Comparison of ENCODE assay signal across 9 cellular contexts in the genomic region with DNA sequence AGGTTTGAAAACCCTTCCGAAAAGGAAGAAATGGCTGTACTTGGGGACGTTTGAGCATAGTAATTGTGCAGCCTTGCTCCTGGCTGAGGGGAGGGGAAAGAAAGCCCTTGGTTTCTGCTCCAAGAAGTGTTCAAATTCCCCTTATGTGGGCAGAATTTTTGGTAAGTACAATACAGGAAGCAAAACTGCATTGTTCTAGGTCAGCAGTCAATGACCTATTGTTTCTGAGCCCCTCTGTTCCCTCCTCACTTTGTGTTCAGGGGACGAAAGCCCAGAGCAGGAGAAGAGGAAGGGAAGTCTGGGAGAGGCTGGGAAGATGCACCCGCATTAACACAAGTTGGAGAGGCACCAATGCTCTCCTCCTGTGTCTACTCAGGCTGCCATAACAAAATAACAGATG. TPM values are rescaled to one million over a fixed set of nuclear protein-coding genes. Genes with fewer than 3 reads are reported as not detected.
A peak's percentile ranks its signal among the peaks of the same experiment; 100 is the strongest.
DNase-seq lines count a peak whose midpoint lies in the region; ATAC-seq and TF ChIP-seq lines count a peak whose summit lies in the region.
"Had no signal": no experiment of that assay in that cellular context is flagged by ENCODE, and none has a peak within 500 bp of the region (broad histone marks: within the 10 kb centered on the region; RNA-seq: fewer than 3 reads in every experiment).

No MANE protein-coding gene starts in this region.

- POLR2A ChIA-PET in Caco-2 (lab: Charles Lee) = no interaction called here

- WGBS in adrenal gland, 4 donors = 54 to 62% (median 57%) methylated on average over 4 of the region's 4 CpGs

- DNase-seq in Caco-2 (no peak), dorsolateral prefrontal cortex (no peak), HuH-7 (ENCODE audit: low spot score) (no peak), adrenal gland (no peak), Kasumi-1 (lab: John Stamatoyannopoulos, UW) (no peak)
- DNase-seq: T-cell had no signal

- no peaks in the 10 kb centered on the region for H3K9me3 ChIP-seq in Caco-2
- H3K9me3 ChIP-seq in adrenal gland (replicated peaks in 1 of 3) = no peaks in the 10 kb centered on the region

- H3K27me3 ChIP-seq in Caco-2 (replicated peaks; ENCODE audit: control insufficient read depth, insufficient read depth, low read length) = no peaks in the 10 kb centered on the region
- H3K27me3 ChIP-seq in dorsolateral prefrontal cortex = peaks cover 0 to 28% (median 0%) of the 10 kb centered on the region in 45 donors
- no peaks in the 10 kb centered on the region for H3K27me3 ChIP-seq in adrenal gland

- H3K27ac ChIP-seq in dorsolateral prefrontal cortex (peak overlapping the region in 19 of 59 donors; percentile 7 to 64 (median 23)), adrenal gland (no peak overlapping the region)

- H3K36me3 ChIP-seq in Caco-2 (ENCODE audit: control insufficient read depth, insufficient read depth, low read length) (no peaks in the 10 kb centered on the region), adrenal gland (replicated peaks in 1 of 2) (no peaks in the 10 kb centered on the region)

- BruUV-seq in Caco-2 (replicated peaks; lab: Mats Ljungman, UMichigan) = no TSS peak

- TF ChIP-seq POLR2A in adrenal gland (IDR thresholded peaks at IDR 0.05) = no peak

- H3K27me3 Mint-ChIP-seq in Caco-2 (ENCODE audit: insufficient read depth, unreplicated experiment) = no peaks in the 10 kb centered on the region
- no peaks in the 10 kb centered on the region for H3K27me3 Mint-ChIP-seq in dendritic cell treated with granulocyte-macrophage colony-stimulating factor and Interleukin-4, amounts not matched to agents 40 ng/mL and 50 ng/mL, for 4 days

- no peaks in the 10 kb centered on the region for H3K9me3 Mint-ChIP-seq in Caco-2 (ENCODE audit: unreplicated experiment)
- no peaks in the 10 kb centered on the region for H3K9me3 Mint-ChIP-seq in dendritic cell treated with granulocyte-macrophage colony-stimulating factor and Interleukin-4, amounts not matched to agents 40 ng/mL and 50 ng/mL, for 4 days

- peak; percentile 30 for ATAC-seq in GM19455 (IDR thresholded peaks at IDR 0.05; ENCODE audit: unreplicated experiment)
- ATAC-seq in HG03066 (IDR thresholded peaks at IDR 0.05; ENCODE audit: low read depth, unreplicated experiment) = peak; percentile 33
- ATAC-seq: T-cell had no signal

- H3K4me3 Mint-ChIP-seq in Caco-2 (ENCODE audit: unreplicated experiment) = no peak overlapping the region
- peak overlapping the region; percentile 13 for H3K4me3 Mint-ChIP-seq in dendritic cell treated with granulocyte-macrophage colony-stimulating factor and Interleukin-4, amounts not matched to agents 40 ng/mL and 50 ng/mL, for 4 days
- H3K4me3 Mint-ChIP-seq: T-cell had no signal

- intact Hi-C loops in Caco-2 (cut with micrococcal nuclease; ENCODE audit: unreplicated experiment) (no loop called here), dorsolateral prefrontal cortex (cut with DNase I) (no loop called here), adrenal gland (cut with DNase I) (no loop called here)
- intact Hi-C loops in dendritic cell treated with granulocyte-macrophage colony-stimulating factor and Interleukin-4, amounts not matched to agents 40 ng/mL and 50 ng/mL, for 4 days (cut with micrococcal nuclease) = no loop called here

- TF ChIP-seq CTCF in Caco-2 (IDR thresholded peaks at IDR 0.05; ENCODE audit: insufficient read depth in 1 of 2, low read depth in 1 of 2, low read length in 1 of 2, severe bottlenecking in 1 of 2, unreplicated experiment in 1 of 2) (no peak), dorsolateral prefrontal cortex (IDR thresholded peaks at IDR 0.05 in 54 of 56, conservative IDR thresholded peaks at IDR 0.05 in 2 of 56; ENCODE audit: low read depth in 1 of 56, partially characterized antibody in 56 of 56) (no peak), adrenal gland (IDR thresholded peaks at IDR 0.05) (no peak)

- CTCF ChIA-PET in Caco-2 (lab: Charles Lee) = no interaction called here

- H3K4me1 ChIP-seq in Caco-2 = peaks cover 15% of the 10 kb centered on the region
- no peaks in the 10 kb centered on the region for H3K4me1 ChIP-seq in adrenal gland (replicated peaks in 1 of 2)

- peak overlapping the region; percentile 7 for H3K27ac Mint-ChIP-seq in Caco-2 (ENCODE audit: unreplicated experiment)
- peak overlapping the region; percentile 71 for H3K27ac Mint-ChIP-seq in dendritic cell treated with granulocyte-macrophage colony-stimulating factor and Interleukin-4, amounts not matched to agents 40 ng/mL and 50 ng/mL, for 4 days
- H3K27ac Mint-ChIP-seq: T-cell had no signal

- H3K36me3 Mint-ChIP-seq in Caco-2 (ENCODE audit: insufficient read depth, unreplicated experiment) = peaks cover 84% of the 10 kb centered on the region
- peaks cover 9% of the 10 kb centered on the region for H3K36me3 Mint-ChIP-seq in dendritic cell treated with granulocyte-macrophage colony-stimulating factor and Interleukin-4, amounts not matched to agents 40 ng/mL and 50 ng/mL, for 4 days (ENCODE audit: low read depth)
- H3K36me3 Mint-ChIP-seq: T-cell had no signal

- H3K4me1 Mint-ChIP-seq in Caco-2 (ENCODE audit: low read depth, unreplicated experiment) = peaks cover 29% of the 10 kb centered on the region
- H3K4me1 Mint-ChIP-seq in dendritic cell treated with granulocyte-macrophage colony-stimulating factor and Interleukin-4, amounts not matched to agents 40 ng/mL and 50 ng/mL, for 4 days (ENCODE audit: low read depth) = peaks cover 56% of the 10 kb centered on the region
- H3K4me1 Mint-ChIP-seq: T-cell had no signal

- no peak overlapping the region for H3K4me3 ChIP-seq in Caco-2 (ENCODE audit: low read depth, low read length)
- no peak overlapping the region for H3K4me3 ChIP-seq in dorsolateral prefrontal cortex
- no peak overlapping the region for H3K4me3 ChIP-seq in adrenal gland

RNA-seq across cellular contexts. Expression of gene BASP1, which starts 11.9 kb away (rescaled TPM):
- 73.5 and 78.1 TPM in 2 replicates for total RNA-seq in Caco-2 (2022)
- 100 to 1,000 TPM; 118 to 514 (median 366) TPM for total RNA-seq in dorsolateral prefrontal cortex
- 10 to 100 TPM in 5 of 8 donors, 1 to 10 TPM in 3; 7.0 to 24.9 (median 11.7) TPM for total RNA-seq in adrenal gland
- 10 to 100 TPM in 2 of 3 donors, 1 to 10 TPM in 1; 9.3 to 13.5 (median 13.0) TPM for polyA plus RNA-seq in adrenal gland
